Comparison of ENCODE assay signal across 15 cellular contexts in the genomic region with DNA sequence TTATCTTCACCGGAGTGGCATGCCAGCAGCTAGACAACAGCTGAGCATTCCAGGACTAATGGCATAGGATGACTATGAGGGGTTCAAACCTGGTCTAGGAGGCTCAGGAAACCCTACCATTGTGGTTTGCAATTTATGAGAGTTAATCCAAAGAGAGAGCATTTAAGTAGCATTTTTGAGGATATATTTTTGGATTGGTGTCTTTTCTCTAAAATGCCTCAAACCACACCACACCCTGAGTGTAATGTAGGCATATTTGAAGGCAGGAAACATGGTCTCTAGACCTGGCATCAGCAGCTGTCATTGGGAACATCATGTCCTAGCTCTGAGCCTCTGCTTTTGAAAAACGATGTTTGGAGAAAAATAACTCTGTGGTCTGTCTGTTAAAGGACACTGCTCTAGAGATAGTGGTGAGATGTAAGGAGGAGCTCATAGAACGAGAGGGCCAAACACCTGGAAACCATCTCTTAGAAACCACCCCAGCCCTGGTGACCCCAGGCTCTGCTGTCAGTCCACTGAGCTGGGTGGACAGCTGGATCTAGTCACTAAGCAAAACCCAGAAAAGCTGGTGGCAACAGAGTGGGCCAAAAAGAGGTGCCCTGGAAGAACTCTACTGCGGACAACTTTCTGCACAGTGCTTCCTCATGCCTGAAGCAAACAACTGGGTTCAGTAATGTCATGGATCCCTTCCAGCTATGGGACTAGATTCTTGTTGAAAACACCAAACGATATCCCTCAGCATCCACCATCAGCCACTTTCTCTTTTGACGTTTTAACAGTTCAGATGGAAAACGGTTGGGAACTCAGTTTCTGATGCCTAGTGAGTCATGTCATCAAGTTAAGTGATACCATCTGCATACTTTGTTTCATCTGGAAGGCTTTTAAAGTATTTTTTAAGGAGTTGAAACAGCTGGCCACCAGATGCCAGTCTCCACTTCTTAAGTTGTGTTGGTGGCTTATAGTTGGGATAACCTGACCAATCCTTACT.
DNase-seq lines count a peak whose midpoint lies in the region; ATAC-seq, FAIRE-seq and TF ChIP-seq lines count a peak whose summit lies in the region.
"Had no signal": no experiment of that assay in that cellular context is flagged by ENCODE, and none has a peak within 500 bp of the region (broad histone marks: within the 10 kb centered on the region; RNA-seq: fewer than 3 reads in every experiment).

No MANE protein-coding gene starts in this region.

- H3K4me3 ChIP-seq in fibroblast of pulmonary artery (replicated peaks; ENCODE audit: low read depth, low read length), result no peak overlapping the region
- H3K4me3 ChIP-seq: lung had no signal

- peak overlapping the region; percentile 27 for H3K27ac Mint-ChIP-seq in osteocyte (ENCODE audit: unreplicated experiment)
- H3K27ac Mint-ChIP-seq: activated naive CD4-positive, alpha-beta T cell treated with anti-CD3 and anti-CD28 coated beads, Interleukin-2, amount 50 U/mL, for 24 hours had no signal

- no peaks in the 10 kb centered on the region for H3K27me3 Mint-ChIP-seq in osteocyte (ENCODE audit: unreplicated experiment)
- H3K27me3 Mint-ChIP-seq: activated naive CD4-positive, alpha-beta T cell treated with anti-CD3 and anti-CD28 coated beads, Interleukin-2, amount 50 U/mL, for 24 hours had no signal

- ATAC-seq in esophagus mucosa, result no peak

- TF ChIP-seq CTCF in fibroblast of pulmonary artery (IDR thresholded peaks at IDR 0.05; ENCODE audit: low read length, missing control alignments) (no peak), osteocyte (IDR thresholded peaks at IDR 0.05) (no peak)

- peaks cover 16% of the 10 kb centered on the region for H3K4me1 Mint-ChIP-seq in osteocyte (ENCODE audit: unreplicated experiment)

- FAIRE-seq in frontal cortex (lab: Jason Lieb, UNC), result no peak

- no peak overlapping the region for H3K4me3 Mint-ChIP-seq in osteocyte (ENCODE audit: unreplicated experiment)
- H3K4me3 Mint-ChIP-seq: activated naive CD4-positive, alpha-beta T cell treated with anti-CD3 and anti-CD28 coated beads, Interleukin-2, amount 50 U/mL, for 24 hours had no signal

- no peaks in the 10 kb centered on the region for H3K36me3 Mint-ChIP-seq in osteocyte (ENCODE audit: unreplicated experiment)
- H3K36me3 Mint-ChIP-seq: activated naive CD4-positive, alpha-beta T cell treated with anti-CD3 and anti-CD28 coated beads, Interleukin-2, amount 50 U/mL, for 24 hours had no signal

- no peaks in the 10 kb centered on the region for H3K9me3 Mint-ChIP-seq in osteocyte (ENCODE audit: unreplicated experiment)
- H3K9me3 Mint-ChIP-seq: activated naive CD4-positive, alpha-beta T cell treated with anti-CD3 and anti-CD28 coated beads, Interleukin-2, amount 50 U/mL, for 24 hours had no signal

- DNase-seq in AG08396 (ENCODE audit: low spot score), result peak; percentile 57
- DNase-seq in NCI-H524 treated with DMSO at 0.1 percent for 48 hours (lab: John Stamatoyannopoulos, UW), result peak; percentile 72
- peak; percentile 39 for DNase-seq in fibroblast of pulmonary artery (ENCODE audit: low read depth)
- DNase-seq in osteocyte (ENCODE audit: extremely low spot score, unreplicated experiment), result no peak
- DNase-seq in activated naive CD4-positive, alpha-beta T cell (lab: John Stamatoyannopoulos, UW), result no peak
- DNase-seq in frontal cortex (ENCODE audit: low spot score in 2 of 2), result no peak
- DNase-seq in NK-92 treated with Interleukin-12 subunit alpha and Interleukin-12 subunit beta, amount 100 ng/mL, for 24 hours (lab: John Stamatoyannopoulos, UW), result no peak
- DNase-seq: C1 segment of cervical spinal cord, cortex of kidney, head of caudate nucleus, NCI-H1417 treated with DMSO at 0.1 percent for 48 hours, NCI-H510A treated with DMSO at 0.1 percent for 48 hours had no signal

Comparison
In these comparisons a context has a peak if more than half of its experiments do, and no peak if none do; other contexts are left out.
1. DNase-seq: peak in AG08396 (single experiment), NCI-H524 treated with DMSO at 0.1 percent for 48 hours (single experiment) and fibroblast of pulmonary artery (single experiment); none in osteocyte (single experiment), activated naive CD4-positive, alpha-beta T cell (0 of 4), frontal cortex (0 of 2) and NK-92 treated with Interleukin-12 subunit alpha and Interleukin-12 subunit beta, amount 100 ng/mL, for 24 hours (single experiment).